In genomic region chr1:151716771-151717631, GRCh38 we compare ENCODE assay signal across 8 cellular contexts. TPM values are rescaled to one million over a fixed set of nuclear protein-coding genes. Genes with fewer than 3 reads are reported as not detected.
DNase-seq lines count a peak whose midpoint lies in the region; ATAC-seq and TF ChIP-seq lines count a peak whose summit lies in the region.

Gene CELF3 (minus strand): TSS chr1:151716803. CDS start chr1:151716020, 783 bp downstream.

- no peak for TF ChIP-seq CTCF in WTC11 (IDR thresholded peaks at IDR 0.05)

- CTCF ChIA-PET in WTC11 (lab: Charles Lee): interaction anchor here (0.6 to 3.9 kb wide), 19 partner anchors 7 to 347 kb away, joined by 3 to 48 read pairs (median 4); partner anchors contain the start of genes CGN and SNX27

- DNase-seq in DMS53 (lab: John Stamatoyannopoulos, UW): peak; percentile 99
- peak; percentile 91 for DNase-seq in NCI-H1436 treated with DMSO at 0.1 percent for 48 hours (lab: John Stamatoyannopoulos, UW)
- peak; percentile 64 for DNase-seq in WTC11 (ENCODE audit: low spot score)
- DNase-seq in immature natural killer cell: peak; percentile 11 to 24 (median 13)
- no peak for DNase-seq in AG08395 (ENCODE audit: low spot score)
- DNase-seq in activated naive CD4-positive, alpha-beta T cell treated with Interleukin-2 at 50 U/mL for 16 hours: no peak
- no peak for DNase-seq in A172 (ENCODE audit: low spot score)

- peak within 1 kb of the TSS; percentile 75 for H3K4me3 Mint-ChIP-seq in WTC11
- H3K4me3 Mint-ChIP-seq in immature natural killer cell: peak within 1 kb of the TSS in 2 of 5 donors; percentile 34 to 51

- POLR2A ChIA-PET in WTC11 (lab: Charles Lee): interaction anchor here (0.6 to 2.1 kb wide), 6 partner anchors 12 to 207 kb away, joined by 3 to 7 read pairs (median 4); partner anchors contain the start of genes C2CD4D, MRPL9 and TDRKH

- ATAC-seq in WTC11 (peak; percentile 15), HG02571 (IDR thresholded peaks at IDR 0.05; ENCODE audit: unreplicated experiment) (no peak)

- H3K36me3 Mint-ChIP-seq in WTC11: no peaks in the 10 kb centered on the region
- no peaks in the 10 kb centered on the region for H3K36me3 Mint-ChIP-seq in immature natural killer cell

- H3K4me1 Mint-ChIP-seq in WTC11 (peaks cover 31% of the 10 kb centered on the region), immature natural killer cell (peaks cover 30 to 40% of the 10 kb centered on the region in 2 donors)

- H3K9me3 Mint-ChIP-seq in WTC11 (no peaks in the 10 kb centered on the region), immature natural killer cell (peaks cover 0 to 2% (median 0%) of the 10 kb centered on the region in 6 donors)

- H3K27ac Mint-ChIP-seq in WTC11 (peak within 1 kb of the TSS; percentile 84; the same call in 1 of the 2 replicates), immature natural killer cell (no peak within 1 kb of the TSS)

- H3K27me3 Mint-ChIP-seq in WTC11 (ENCODE audit: low read depth): peaks cover 64% of the 10 kb centered on the region
- peaks cover 16 to 27% (median 22%) of the 10 kb centered on the region in 3 donors for H3K27me3 Mint-ChIP-seq in immature natural killer cell (ENCODE audit: low read depth in 3 of 3)

TF ChIP-seq in WTC11, 78 proteins besides CTCF, POLR2A, EP300 and RAD21 (continues in another document):
- TF ChIP-seq E2F5 (CRISPR knock-in tag; IDR thresholded peaks at IDR 0.05) (no peak), SP1 (CRISPR knock-in tag; conservative IDR thresholded peaks at IDR 0.05) (no peak; the same call in 1 of the 2 replicates), ZNF138 (CRISPR knock-in tag; conservative IDR thresholded peaks at IDR 0.05) (no peak), ATF6 (CRISPR knock-in tag; IDR thresholded peaks at IDR 0.05) (no peak), ZNF396 (CRISPR knock-in tag; IDR thresholded peaks at IDR 0.05; ENCODE audit: borderline replicate concordance) (no peak), EMX1 (CRISPR knock-in tag; IDR thresholded peaks at IDR 0.05) (no peak), ZNF121 (CRISPR knock-in tag; IDR thresholded peaks at IDR 0.05) (no peak), STAT6 (CRISPR knock-in tag; conservative IDR thresholded peaks at IDR 0.05; ENCODE audit: low read depth) (no peak), USF1 (CRISPR knock-in tag; IDR thresholded peaks at IDR 0.05) (no peak; the same call in 1 of the 2 replicates), TP53 (CRISPR knock-in tag; IDR thresholded peaks at IDR 0.05) (no peak), NR1H2 (CRISPR knock-in tag; IDR thresholded peaks at IDR 0.05) (0 out of 2 replicates have a peak, but pooled peaks have one; percentile 24), ZNF512 (CRISPR knock-in tag; IDR thresholded peaks at IDR 0.05; ENCODE audit: borderline replicate concordance) (no peak), NFYB (CRISPR knock-in tag; conservative IDR thresholded peaks at IDR 0.05; ENCODE audit: low read depth) (no peak)
- TF ChIP-seq, protein P1, sequence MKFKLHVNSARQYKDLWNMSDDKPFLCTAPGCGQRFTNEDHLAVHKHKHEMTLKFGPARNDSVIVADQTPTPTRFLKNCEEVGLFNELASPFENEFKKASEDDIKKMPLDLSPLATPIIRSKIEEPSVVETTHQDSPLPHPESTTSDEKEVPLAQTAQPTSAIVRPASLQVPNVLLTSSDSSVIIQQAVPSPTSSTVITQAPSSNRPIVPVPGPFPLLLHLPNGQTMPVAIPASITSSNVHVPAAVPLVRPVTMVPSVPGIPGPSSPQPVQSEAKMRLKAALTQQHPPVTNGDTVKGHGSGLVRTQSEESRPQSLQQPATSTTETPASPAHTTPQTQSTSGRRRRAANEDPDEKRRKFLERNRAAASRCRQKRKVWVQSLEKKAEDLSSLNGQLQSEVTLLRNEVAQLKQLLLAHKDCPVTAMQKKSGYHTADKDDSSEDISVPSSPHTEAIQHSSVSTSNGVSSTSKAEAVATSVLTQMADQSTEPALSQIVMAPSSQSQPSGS (CRISPR knock-in tag; IDR thresholded peaks at IDR 0.05; ENCODE audit: borderline replicate concordance, low read depth): no peak
- TF ChIP-seq, protein P2, sequence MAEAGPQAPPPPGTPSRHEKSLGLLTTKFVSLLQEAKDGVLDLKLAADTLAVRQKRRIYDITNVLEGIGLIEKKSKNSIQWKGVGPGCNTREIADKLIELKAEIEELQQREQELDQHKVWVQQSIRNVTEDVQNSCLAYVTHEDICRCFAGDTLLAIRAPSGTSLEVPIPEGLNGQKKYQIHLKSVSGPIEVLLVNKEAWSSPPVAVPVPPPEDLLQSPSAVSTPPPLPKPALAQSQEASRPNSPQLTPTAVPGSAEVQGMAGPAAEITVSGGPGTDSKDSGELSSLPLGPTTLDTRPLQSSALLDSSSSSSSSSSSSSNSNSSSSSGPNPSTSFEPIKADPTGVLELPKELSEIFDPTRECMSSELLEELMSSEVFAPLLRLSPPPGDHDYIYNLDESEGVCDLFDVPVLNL (CRISPR knock-in tag; IDR thresholded peaks at IDR 0.05; ENCODE audit: borderline replicate concordance, low read depth): no peak

RNA-seq across cellular contexts. Expression of gene CELF3, which starts in this region (rescaled TPM):
- total RNA-seq in WTC11 (2021): 0.34 to 0.64 TPM (median 0.42 TPM) in 3 replicates
- polyA plus RNA-seq in immature natural killer cell: not detected
- total RNA-seq in A172 (2014; rRNA removed; shearing (Covaris generic)): not detected in 2 replicates

Comparison
In these comparisons a context has a peak if more than half of its experiments do, and no peak if none do; other contexts are left out.
1. Peak in DNase-seq and ATAC-seq in WTC11; RNA of the gene not detected or under 1 TPM.
2. Peak in DNase-seq in immature natural killer cell; RNA of the gene not detected or under 1 TPM.
3. DNase-seq: peak in DMS53 (single experiment) and NCI-H1436 treated with DMSO at 0.1 percent for 48 hours (single experiment); none in AG08395 (single experiment), activated naive CD4-positive, alpha-beta T cell treated with Interleukin-2 at 50 U/mL for 16 hours (single experiment) and A172 (single experiment).